1 cellular context compared by ENCODE assay signal in genomic region chr21:44881586-44881939, GRCh38.
TF ChIP-seq lines count a peak whose summit lies in the region.

No MANE protein-coding gene starts in this region.

TF ChIP-seq in endothelial cell of umbilical vein, 7 proteins besides CTCF, POLR2A, EP300 and RAD21:
- TF ChIP-seq MAX (IDR thresholded peaks at IDR 0.05; ENCODE audit: insufficient read depth, insufficient read length): no peak
- TF ChIP-seq GATA2 (IDR thresholded peaks at IDR 0.05; ENCODE audit: insufficient read depth, insufficient read length, low read depth, low read length): no peak
- no peak for TF ChIP-seq POLR2AphosphoS5 (IDR thresholded peaks at IDR 0.05; ENCODE audit: insufficient read depth, low read depth, low read length)
- no peak for TF ChIP-seq EZH2 (IDR thresholded peaks at IDR 0.05; ENCODE audit: borderline replicate concordance, low read depth, low read length, severe bottlenecking)
- TF ChIP-seq JUN (IDR thresholded peaks at IDR 0.05; ENCODE audit: borderline replicate concordance, insufficient read depth, insufficient read length, low read depth): no peak
- TF ChIP-seq FOS (IDR thresholded peaks at IDR 0.05; ENCODE audit: borderline replicate concordance, insufficient read depth, low read length): no peak
- no peak for TF ChIP-seq MYC (IDR thresholded peaks at IDR 0.05; ENCODE audit: low read depth, low read length)
